In genomic region chr7:159142204-159142603, GRCh38 we compare ENCODE assay signal across 22 cellular contexts. TPM values are rescaled to one million over a fixed set of nuclear protein-coding genes. Genes with fewer than 3 reads are reported as not detected.
DNase-seq lines count a peak whose midpoint lies in the region; ATAC-seq and TF ChIP-seq lines count a peak whose summit lies in the region.
"Had no signal": no experiment of that assay in that cellular context is flagged by ENCODE, and none has a peak within 500 bp of the region (broad histone marks: within the 10 kb centered on the region; RNA-seq: fewer than 3 reads in every experiment).

No MANE protein-coding gene starts in this region.

- H3K27me3 ChIP-seq in GM23338 (ENCODE audit: insufficient read depth) (peaks cover 40% of the 10 kb centered on the region), HUES64 (ENCODE audit: insufficient read depth, low read length) (peaks cover 48% of the 10 kb centered on the region), iPS-20b (ENCODE audit: insufficient read depth, low read length) (peaks cover 48% of the 10 kb centered on the region)

- H3K4me1 Mint-ChIP-seq in GM23338 (peaks cover 26% of the 10 kb centered on the region), nephron progenitor cell (peaks cover 29% of the 10 kb centered on the region), HFFc6 (ENCODE audit: low read depth) (no peaks in the 10 kb centered on the region)

- H3K27ac Mint-ChIP-seq in GM23338 (no peak overlapping the region), nephron progenitor cell (no peak overlapping the region), HFFc6 (no peak overlapping the region)
- H3K27ac Mint-ChIP-seq: CD8-positive, alpha-beta T cell had no signal

- H3K36me3 ChIP-seq in GM23338 (ENCODE audit: insufficient read depth) (no peaks in the 10 kb centered on the region; the same call in 1 of the 2 replicates), HUES64 (ENCODE audit: insufficient read depth, low read length) (no peaks in the 10 kb centered on the region), iPS-20b (ENCODE audit: insufficient read depth, low read depth, low read length) (peaks cover 15% of the 10 kb centered on the region; the same call in 1 of the 2 replicates)
- H3K36me3 ChIP-seq: BLaER1 treated with 17β-estradiol and CSF1 and Interleukin-3, amounts not matched to agents 10 nM and 100 nM; SJSA1 had no signal

- 88% methylated on average over 5 of the region's 5 CpGs for WGBS in HUES64

- H3K27ac ChIP-seq in GM23338 (ENCODE audit: low read depth): no peak overlapping the region
- H3K27ac ChIP-seq in HUES64 (ENCODE audit: low read depth, low read length): peak overlapping the region; percentile 35; the same call in 1 of the 2 replicates
- H3K27ac ChIP-seq in iPS-20b (ENCODE audit: low read length): no peak overlapping the region
- H3K27ac ChIP-seq: BLaER1 treated with 17β-estradiol and CSF1 and Interleukin-3, amounts not matched to agents 10 nM and 100 nM; KMS-11; SJSA1 had no signal

- TF ChIP-seq CTCF in GM23338 (conservative IDR thresholded peaks at IDR 0.05; ENCODE audit: low read depth in 2 of 2) (no peak), nephron progenitor cell (IDR thresholded peaks at IDR 0.05) (no peak), HFFc6 (IDR thresholded peaks at IDR 0.05) (no peak)

- 0 out of 2 replicates have a peak, but pooled peaks cover 9% of the 10 kb centered on the region for H3F3A ChIP-seq in GM23338 (replicated peaks; ENCODE audit: low read depth)

- H3K4me3 Mint-ChIP-seq in GM23338 (no peak overlapping the region), nephron progenitor cell (no peak overlapping the region), HFFc6 (no peak overlapping the region)

- H4K20me1 ChIP-seq in GM23338 (replicated peaks; ENCODE audit: insufficient read depth): peaks cover 3% of the 10 kb centered on the region; the same call in 1 of the 2 replicates

- H3K4me3 ChIP-seq in GM23338: no peak overlapping the region; the same call in 1 of the 2 replicates
- no peak overlapping the region for H3K4me3 ChIP-seq in HUES64 (ENCODE audit: low read length)
- H3K4me3 ChIP-seq in iPS-20b (ENCODE audit: low read length): peak overlapping the region; percentile 77; the same call in 1 of the 2 replicates
- H3K4me3 ChIP-seq: BLaER1 treated with 17β-estradiol and CSF1 and Interleukin-3, amounts not matched to agents 10 nM and 100 nM; GM12878; SJSA1 had no signal

- H2AFZ ChIP-seq in GM23338: no peak overlapping the region

- DNase-seq in GM23338 (ENCODE audit: low spot score) (peak; percentile 30), renal cortical epithelial cell (ENCODE audit: low read depth) (peak; percentile 2), nephron progenitor cell (no peak), SW480 (ENCODE audit: low spot score) (no peak), HFFc6 (no peak)
- DNase-seq: Calu3, EL, GOT3, NCI-H1436, NCI-H1930, NCI-H226, NCI-H524, NCI-H82, RPMI8226 had no signal

- no peak for ATAC-seq in GM23338
- ATAC-seq: CD8-positive, alpha-beta T cell; GM12878 had no signal

- H3K79me2 ChIP-seq in GM23338 (replicated peaks; ENCODE audit: insufficient read depth): no peaks in the 10 kb centered on the region

- peak overlapping the region; percentile 89 for H3K4me2 ChIP-seq in GM23338
- H3K4me2 ChIP-seq: BLaER1 treated with 17β-estradiol and CSF1 and Interleukin-3, amounts not matched to agents 10 nM and 100 nM; KMS-11 had no signal

- H3K27me3 Mint-ChIP-seq in GM23338 (ENCODE audit: insufficient read depth, low read depth, poor library complexity) (peaks cover 32% of the 10 kb centered on the region), nephron progenitor cell (ENCODE audit: low read depth, poor library complexity) (peaks cover 54% of the 10 kb centered on the region), HFFc6 (ENCODE audit: insufficient read depth) (peaks cover 2% of the 10 kb centered on the region)

- H3K9me3 Mint-ChIP-seq in GM23338 (peaks cover 62% of the 10 kb centered on the region), nephron progenitor cell (peaks cover 20% of the 10 kb centered on the region), HFFc6 (peaks cover 24% of the 10 kb centered on the region)
- H3K9me3 Mint-ChIP-seq: CD8-positive, alpha-beta T cell had no signal

- peaks cover 44% of the 10 kb centered on the region for H3K4me1 ChIP-seq in GM23338 (ENCODE audit: insufficient read depth)
- peaks cover 24% of the 10 kb centered on the region for H3K4me1 ChIP-seq in HUES64 (ENCODE audit: insufficient read depth, low read length)
- H3K4me1 ChIP-seq in iPS-20b (ENCODE audit: insufficient read depth, low read length): peaks cover 39% of the 10 kb centered on the region; the same call in 1 of the 2 replicates

- H3K36me3 Mint-ChIP-seq in GM23338 (ENCODE audit: low read depth): peaks cover 19% of the 10 kb centered on the region
- no peaks in the 10 kb centered on the region for H3K36me3 Mint-ChIP-seq in nephron progenitor cell (ENCODE audit: low read depth)
- no peaks in the 10 kb centered on the region for H3K36me3 Mint-ChIP-seq in HFFc6 (ENCODE audit: low read depth)
- H3K36me3 Mint-ChIP-seq: CD8-positive, alpha-beta T cell had no signal

- H3K9ac ChIP-seq in HUES64 (ENCODE audit: low read depth, low read length): no peak overlapping the region
- no peak overlapping the region for H3K9ac ChIP-seq in iPS-20b (ENCODE audit: low read depth, low read length)
- H3K9ac ChIP-seq: BLaER1 treated with 17β-estradiol and CSF1 and Interleukin-3, amounts not matched to agents 10 nM and 100 nM; KMS-11 had no signal

- H3K9me3 ChIP-seq in HUES64 (ENCODE audit: insufficient read depth, low read depth, low read length) (peaks cover 34% of the 10 kb centered on the region), iPS-20b (ENCODE audit: insufficient read depth, low read depth, low read length) (no peaks in the 10 kb centered on the region)

- H3K9me2 ChIP-seq in GM23338 (ENCODE audit: insufficient read depth): no peaks in the 10 kb centered on the region

TF ChIP-seq in GM23338, 12 proteins besides CTCF, POLR2A, EP300 and RAD21 (continues in another document):
- TF ChIP-seq EZH2phosphoT487 (IDR thresholded peaks at IDR 0.05; ENCODE audit: unreplicated experiment) (no peak), JUNB (IDR thresholded peaks at IDR 0.05; ENCODE audit: unreplicated experiment) (no peak), NANOG (IDR thresholded peaks at IDR 0.05; ENCODE audit: borderline replicate concordance) (no peak), ETS1 (IDR thresholded peaks at IDR 0.05) (no peak), EZH2 (IDR thresholded peaks at IDR 0.05; ENCODE audit: low read depth, unreplicated experiment) (no peak), ZNF331 (CRISPR knock-in tag; IDR thresholded peaks at IDR 0.05; ENCODE audit: low read depth) (no peak), ZNF114 (CRISPR knock-in tag; IDR thresholded peaks at IDR 0.05) (no peak), CREB1 (CRISPR knock-in tag; IDR thresholded peaks at IDR 0.05; ENCODE audit: low read depth) (no peak), REST (IDR thresholded peaks at IDR 0.05; ENCODE audit: unreplicated experiment) (no peak), POLR2AphosphoS5 (IDR thresholded peaks at IDR 0.05; ENCODE audit: low read depth) (no peak)

RNA-seq across cellular contexts. Expression of gene VIPR2, which starts 2.5 kb away (rescaled TPM):
- 1.3 and 2.1 TPM in 2 replicates for total RNA-seq in GM23338 (2014; rRNA removed; shearing (Covaris generic))
- polyA plus RNA-seq in GM23338 (2016; fragmentation: Nextera tagmentation; extraction: Ambion mirVana): 1.9 and 2.7 TPM in 2 replicates
- polyA plus RNA-seq in HUES64 (2013, experiment 1 of 2): 0.60 TPM
- 0.57 TPM for polyA plus RNA-seq in HUES64 (2013, experiment 2 of 2)
- total RNA-seq in renal cortical epithelial cell: 0.10 TPM in 1 of 2 replicates, not detected in the other
- not detected for total RNA-seq in HFFc6 (2021; fragmentation: NEBNext Ultra II Directional; extraction: Animal tissue kit (Norgen Biotek cat#: 25700))
- total RNA-seq: Calu3, GM12878, M059J, SJSA1 had no signal
- polyA plus RNA-seq: GM12878 had no signal

Comparison
In these comparisons a context has a peak if more than half of its experiments do, and no peak if none do; other contexts are left out.
1. DNase-seq: peak in GM23338 (single experiment) and renal cortical epithelial cell (single experiment); none in nephron progenitor cell (single experiment), SW480 (single experiment) and HFFc6 (single experiment).